Comparison of ENCODE assay signal across 18 cellular contexts in the genomic region with DNA sequence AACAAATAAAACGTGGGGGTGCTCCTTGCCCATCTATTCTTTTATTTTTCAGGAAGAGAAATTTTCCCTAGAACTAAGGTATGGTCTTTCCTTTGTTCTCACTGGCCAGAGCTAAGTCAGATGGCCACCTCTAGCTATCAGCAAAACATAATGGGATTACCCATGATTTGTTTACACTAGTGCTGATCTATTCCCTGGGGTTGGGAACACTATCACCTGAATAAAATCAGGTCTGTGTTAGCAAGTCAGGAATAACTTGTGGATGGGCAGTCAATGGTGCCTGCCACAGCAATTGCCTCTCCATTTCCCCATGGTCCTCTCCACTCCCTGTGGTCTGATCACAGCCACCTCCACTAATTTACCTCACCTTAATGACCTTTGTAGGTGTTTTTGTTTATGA.
DNase-seq lines count a peak whose midpoint lies in the region; ATAC-seq and TF ChIP-seq lines count a peak whose summit lies in the region.
"Had no signal": no experiment of that assay in that cellular context is flagged by ENCODE, and none has a peak within 500 bp of the region (broad histone marks: within the 10 kb centered on the region; RNA-seq: fewer than 3 reads in every experiment).

No MANE protein-coding gene starts in this region.

- H3K9me3 Mint-ChIP-seq in endodermal cell = peaks cover 3% of the 10 kb centered on the region

- H3K4me3 Mint-ChIP-seq in endodermal cell = no peak overlapping the region
- H3K4me3 Mint-ChIP-seq: CD4-positive, alpha-beta memory T cell had no signal

- peaks cover 44% of the 10 kb centered on the region for H3K27me3 Mint-ChIP-seq in endodermal cell (ENCODE audit: insufficient read depth)
- H3K27me3 Mint-ChIP-seq: CD4-positive, alpha-beta memory T cell had no signal

- ATAC-seq in upper lobe of left lung (ENCODE audit: low FRiP score in 2 of 2) = no peak
- ATAC-seq: A549 had no signal

- no peak overlapping the region for H3K27ac Mint-ChIP-seq in endodermal cell
- H3K27ac Mint-ChIP-seq: CD4-positive, alpha-beta memory T cell had no signal

- H3K4me1 Mint-ChIP-seq in endodermal cell = peaks cover 19% of the 10 kb centered on the region
- H3K4me1 Mint-ChIP-seq: CD4-positive, alpha-beta memory T cell had no signal

- TF ChIP-seq CTCF in endodermal cell (conservative IDR thresholded peaks at IDR 0.05) (no peak), BE2C (IDR thresholded peaks at IDR 0.05; ENCODE audit: low read depth, low read length) (no peak), upper lobe of left lung (IDR thresholded peaks at IDR 0.05) (no peak)

- no peak overlapping the region for H3K4me3 ChIP-seq in endodermal cell (ENCODE audit: low read length)
- H3K4me3 ChIP-seq in BE2C (ENCODE audit: low read depth, low read length) = no peak overlapping the region
- no peak overlapping the region for H3K4me3 ChIP-seq in upper lobe of left lung
- H3K4me3 ChIP-seq: A549 had no signal

- DNase-seq in NCI-H146 (lab: John Stamatoyannopoulos, UW) = peak; percentile 36
- peak; percentile 52 for DNase-seq in NCI-H82 treated with DMSO at 0.1 percent for 48 hours (lab: John Stamatoyannopoulos, UW; ENCODE audit: unreplicated experiment)
- peak; percentile 52 for DNase-seq in endodermal cell
- no peak for DNase-seq in DMS79 treated with DMSO at 0.1 percent for 48 hours (lab: John Stamatoyannopoulos, UW)
- no peak for DNase-seq in BE2C
- DNase-seq in upper lobe of left lung = no peak
- DNase-seq: 8988T; ACHN; AML-193; C1 segment of cervical spinal cord; Calu3; CD4-positive, alpha-beta memory T cell; COR-L47; DMS53; DND-41; H7; HCEC 1CT had no signal

- H3K27ac ChIP-seq in endodermal cell (ENCODE audit: low read depth, low read length) (no peak overlapping the region), upper lobe of left lung (no peak overlapping the region)
- H3K27ac ChIP-seq: A549 had no signal

- no peaks in the 10 kb centered on the region for H3K36me3 Mint-ChIP-seq in endodermal cell (ENCODE audit: low read depth)
- H3K36me3 Mint-ChIP-seq: CD4-positive, alpha-beta memory T cell had no signal

- no peak overlapping the region for H3K9ac ChIP-seq in endodermal cell (ENCODE audit: extremely low read depth, low read length, poor library complexity, severe bottlenecking)

- no peak for TF ChIP-seq POLR2A in upper lobe of left lung (IDR thresholded peaks at IDR 0.05)

- H3K27me3 ChIP-seq in endodermal cell (ENCODE audit: control insufficient read depth, insufficient read depth, low read length, poor library complexity, severe bottlenecking) (peaks cover 35% of the 10 kb centered on the region), BE2C (no peaks in the 10 kb centered on the region), upper lobe of left lung (no peaks in the 10 kb centered on the region)

- no peaks in the 10 kb centered on the region for H3K36me3 ChIP-seq in endodermal cell (ENCODE audit: control insufficient read depth, insufficient read depth, low read length)
- H3K36me3 ChIP-seq in BE2C = no peaks in the 10 kb centered on the region
- H3K36me3 ChIP-seq in upper lobe of left lung = no peaks in the 10 kb centered on the region

- H3K9me3 ChIP-seq in endodermal cell (ENCODE audit: control insufficient read depth, low read length) (peaks cover 10% of the 10 kb centered on the region), BE2C (no peaks in the 10 kb centered on the region), upper lobe of left lung (no peaks in the 10 kb centered on the region)
- H3K9me3 ChIP-seq: A549 had no signal

- TF ChIP-seq EP300 in upper lobe of left lung (IDR thresholded peaks at IDR 0.05) = no peak

- peaks cover 17% of the 10 kb centered on the region for H3K4me1 ChIP-seq in endodermal cell (ENCODE audit: control insufficient read depth, insufficient read depth, low read length)
- peaks cover 7% of the 10 kb centered on the region for H3K4me1 ChIP-seq in BE2C
- no peaks in the 10 kb centered on the region for H3K4me1 ChIP-seq in upper lobe of left lung
- H3K4me1 ChIP-seq: A549 had no signal

- 100% methylated on average over 1 of the region's 1 CpG; no CpG with 5 or more reads in 1 of the 2 experiments for WGBS in endodermal cell (ENCODE audit: insufficient coverage in 1 of 2, insufficient read length in 1 of 2), 2 experiments
- WGBS in upper lobe of left lung, 2 donors = 0% methylated on average over 1 of the region's 1 CpG

Comparison
In these comparisons a context has a peak if more than half of its experiments do, and no peak if none do; other contexts are left out.
1. DNase-seq: peak in NCI-H146 (single experiment), NCI-H82 treated with DMSO at 0.1 percent for 48 hours (single experiment) and endodermal cell (single experiment); none in DMS79 treated with DMSO at 0.1 percent for 48 hours (single experiment), BE2C (single experiment) and upper lobe of left lung (0 of 2).